8 cellular contexts compared by ENCODE assay signal in genomic region chr22:41822289-41823057, GRCh38. TPM values are rescaled to one million over a fixed set of nuclear protein-coding genes. Genes with fewer than 3 reads are reported as not detected.
A peak's percentile ranks its signal among the peaks of the same experiment; 100 is the strongest.
DNase-seq lines count a peak whose midpoint lies in the region; ATAC-seq and TF ChIP-seq lines count a peak whose summit lies in the region.

No MANE protein-coding gene starts in this region.

- peaks cover 4% of the 10 kb centered on the region for H3K36me3 Mint-ChIP-seq in Calu3 (ENCODE audit: insufficient read depth, unreplicated experiment)
- H3K36me3 Mint-ChIP-seq in activated naive CD8-positive, alpha-beta T cell, result peaks cover 6% of the 10 kb centered on the region

- H3K9me2 ChIP-seq in hepatocyte (replicated peaks; ENCODE audit: insufficient read depth), result no peaks in the 10 kb centered on the region

- no TSS peak for BruUV-seq in Calu3 (replicated peaks; lab: Mats Ljungman, UMichigan)

- H3K27ac Mint-ChIP-seq in Calu3 (ENCODE audit: unreplicated experiment), result no peak overlapping the region
- peak overlapping the region; percentile 96 for H3K27ac Mint-ChIP-seq in activated naive CD8-positive, alpha-beta T cell

- H3K79me2 ChIP-seq in OCI-LY3 (ENCODE audit: low read length) (no peaks in the 10 kb centered on the region), hepatocyte (no peaks in the 10 kb centered on the region)

- H3K4me2 ChIP-seq in OCI-LY3 (ENCODE audit: low read length) (no peak overlapping the region), hepatocyte (no peak overlapping the region)

- H3K4me3 ChIP-seq in HEK293 (ENCODE audit: low read depth, low read length), result no peak overlapping the region
- H3K4me3 ChIP-seq in OCI-LY3 (ENCODE audit: low read length), result no peak overlapping the region
- H3K4me3 ChIP-seq in hepatocyte, result no peak overlapping the region

- TF ChIP-seq CTCF in Calu3 (IDR thresholded peaks at IDR 0.05; ENCODE audit: unreplicated experiment) (peak; percentile 35), HEK293 (tag by site-specific recombination; IDR thresholded peaks at IDR 0.05) (peak; percentile 55; the same call in 1 of the 2 replicates), OCI-LY3 (IDR thresholded peaks at IDR 0.05; ENCODE audit: low read depth, low read length) (peak; percentile 73), hepatocyte (IDR thresholded peaks at IDR 0.05; ENCODE audit: poor library complexity) (peak; percentile 58)

- H4K20me1 ChIP-seq in OCI-LY3 (ENCODE audit: insufficient read depth, low read length) (no peaks in the 10 kb centered on the region), hepatocyte (ENCODE audit: insufficient read depth, poor library complexity, severe bottlenecking) (no peaks in the 10 kb centered on the region)

- WGBS in hepatocyte (ENCODE audit: low lambda C conversion rate, missing lambda C conversion rate), result 92% methylated on average over 3 of the region's 3 CpGs

- POLR2A ChIA-PET in HEK293 (lab: Yijun Ruan, JAX), result interaction anchor here (0.6 kb wide), 1 partner anchor 875 kb away, joined by 4 read pairs; no protein-coding TSS in a partner anchor

- DNase-seq in Calu3 (peak; percentile 40), hepatocyte (ENCODE audit: low spot score) (peak; percentile 71)
- peak; percentile 10 for DNase-seq in stimulated activated CD8-positive, alpha-beta memory T cell treated with anti-CD3 and anti-CD28 coated beads, Interleukin-12 subunit alpha, Interleukin-12 subunit beta, amount 100 ng/mL, for 1 hour (ENCODE audit: low read depth)

- H3K4me3 Mint-ChIP-seq in Calu3 (ENCODE audit: low read depth, unreplicated experiment), result no peak overlapping the region
- H3K4me3 Mint-ChIP-seq in activated naive CD8-positive, alpha-beta T cell, result peak overlapping the region; percentile 28

- H3K9me3 ChIP-seq in HEK293 (ENCODE audit: control insufficient read depth, insufficient read depth, low read depth, low read length) (no peaks in the 10 kb centered on the region), OCI-LY3 (ENCODE audit: insufficient read depth, low read length) (no peaks in the 10 kb centered on the region), hepatocyte (ENCODE audit: low read depth) (no peaks in the 10 kb centered on the region)

- H3K27ac ChIP-seq in HEK293 (ENCODE audit: extremely low read depth, low read depth, low read length) (no peak overlapping the region), OCI-LY3 (ENCODE audit: low read length) (no peak overlapping the region), hepatocyte (no peak overlapping the region)

- H3K9me3 Mint-ChIP-seq in Calu3 (ENCODE audit: low read depth, unreplicated experiment), result no peaks in the 10 kb centered on the region
- no peaks in the 10 kb centered on the region for H3K9me3 Mint-ChIP-seq in activated naive CD8-positive, alpha-beta T cell (ENCODE audit: low read depth)

- ATAC-seq in GM21619 (IDR thresholded peaks at IDR 0.05; ENCODE audit: unreplicated experiment) (no peak), GM21737 (IDR thresholded peaks at IDR 0.05; ENCODE audit: unreplicated experiment) (no peak)

- H3K4me1 Mint-ChIP-seq in Calu3 (ENCODE audit: low read depth, unreplicated experiment), result peaks cover 11% of the 10 kb centered on the region
- peaks cover 27% of the 10 kb centered on the region for H3K4me1 Mint-ChIP-seq in activated naive CD8-positive, alpha-beta T cell (ENCODE audit: low read depth)

- H3K27me3 ChIP-seq in OCI-LY3 (ENCODE audit: low read depth, low read length), result no peaks in the 10 kb centered on the region
- no peaks in the 10 kb centered on the region for H3K27me3 ChIP-seq in hepatocyte

- no peaks in the 10 kb centered on the region for H3K27me3 Mint-ChIP-seq in Calu3 (ENCODE audit: unreplicated experiment)
- H3K27me3 Mint-ChIP-seq in activated naive CD8-positive, alpha-beta T cell, result no peaks in the 10 kb centered on the region

- H3K9ac ChIP-seq in OCI-LY3 (ENCODE audit: low read length), result no peak overlapping the region

- H2AFZ ChIP-seq in OCI-LY3 (ENCODE audit: low read depth, low read length) (no peak overlapping the region), hepatocyte (no peak overlapping the region)

- H3K36me3 ChIP-seq in HEK293 (ENCODE audit: control insufficient read depth in 2 of 2, insufficient read depth in 1 of 2, low read length in 2 of 2) (peaks cover 0 to 67% of the 10 kb centered on the region in 2 experiments; a peak in 2 of 3 replicates), OCI-LY3 (replicated peaks; ENCODE audit: low read depth, low read length) (peaks cover 5% of the 10 kb centered on the region), hepatocyte (replicated peaks; ENCODE audit: insufficient read depth, low read depth) (no peaks in the 10 kb centered on the region)

- H3K4me1 ChIP-seq in HEK293 (ENCODE audit: control insufficient read depth, insufficient read depth, low read length), result no peaks in the 10 kb centered on the region
- no peaks in the 10 kb centered on the region for H3K4me1 ChIP-seq in OCI-LY3 (ENCODE audit: low read length)
- H3K4me1 ChIP-seq in hepatocyte (ENCODE audit: insufficient read depth), result peaks cover 23% of the 10 kb centered on the region

- CTCF ChIA-PET in Calu3 (lab: Charles Lee) (interaction anchor here (0.9 to 1.3 kb wide), 6 partner anchors 35 to 155 kb away, joined by 3 to 18 read pairs (median 6); partner anchors contain the start of gene TNFRSF13C), HEK293 (lab: Yijun Ruan, JAX) (interaction anchor here (0.6 to 2.5 kb wide), 15 partner anchors 18 to 170 kb away, joined by 3 to 11 read pairs (median 4); no protein-coding TSS in a partner anchor)

- intact Hi-C loops in Calu3 (cut with micrococcal nuclease; ENCODE audit: unreplicated experiment), result loop anchor here (1.0 kb wide), 2 partner anchors 35 to 119 kb away; no protein-coding TSS in a partner anchor

TF ChIP-seq in HEK293, 187 proteins besides CTCF, POLR2A, EP300 and RAD21 (continues in another document):
- TF ChIP-seq ZNF626 (tag by site-specific recombination; IDR thresholded peaks at IDR 0.05), result no peak
- TF ChIP-seq ZNF266 (tag by site-specific recombination; IDR thresholded peaks at IDR 0.05; ENCODE audit: low read depth), result no peak
- TF ChIP-seq ZNF112 (tag by site-specific recombination; IDR thresholded peaks at IDR 0.05), result no peak
- TF ChIP-seq ZNF433 (tag by site-specific recombination; IDR thresholded peaks at IDR 0.05; ENCODE audit: low read depth), result no peak
- peak; percentile 60; the same call in 1 of the 2 replicates for TF ChIP-seq MZF1 (tag by site-specific recombination; IDR thresholded peaks at IDR 0.05; ENCODE audit: borderline replicate concordance)
- no peak for TF ChIP-seq ZNF354C (tag by site-specific recombination; IDR thresholded peaks at IDR 0.05; ENCODE audit: borderline replicate concordance, low read depth)
- TF ChIP-seq ZNF148 (tag by site-specific recombination; IDR thresholded peaks at IDR 0.05; ENCODE audit: borderline replicate concordance), result no peak
- TF ChIP-seq ZNF664 (tag by site-specific recombination; IDR thresholded peaks at IDR 0.05), result no peak
- no peak for TF ChIP-seq ZNF24 (tag by site-specific recombination; IDR thresholded peaks at IDR 0.05)
- no peak for TF ChIP-seq ZBTB49 (tag by site-specific recombination; IDR thresholded peaks at IDR 0.05; ENCODE audit: low read depth)
- TF ChIP-seq ZNF16 (tag by site-specific recombination; IDR thresholded peaks at IDR 0.05; ENCODE audit: low read depth), result no peak
- 0 out of 2 replicates have a peak, but pooled peaks have one; percentile 13 for TF ChIP-seq PRDM1 (tag by site-specific recombination; IDR thresholded peaks at IDR 0.05)
- TF ChIP-seq ZNF621 (tag by site-specific recombination; IDR thresholded peaks at IDR 0.05), result no peak
- no peak for TF ChIP-seq ZBTB48 (tag by site-specific recombination; IDR thresholded peaks at IDR 0.05)

RNA-seq across cellular contexts. Expression of gene SREBF2, which starts 10.4 kb away (rescaled TPM):
- total RNA-seq in Calu3 (2022), result 145 and 159 TPM in 2 replicates
- 109 and 114 TPM in 2 replicates for total RNA-seq in hepatocyte
- 96.3 and 113 TPM in 2 replicates for polyA plus RNA-seq in hepatocyte

RNA-seq across cellular contexts. Expression of gene CCDC134, which starts 22.0 kb away (rescaled TPM):
- total RNA-seq in Calu3 (2022) (18.4 and 20.1 TPM in 2 replicates), hepatocyte (7.2 and 9.2 TPM in 2 replicates)
- 4.1 and 7.4 TPM in 2 replicates for polyA plus RNA-seq in hepatocyte

Comparison
In these comparisons a context has a peak if more than half of its experiments do, and no peak if none do; other contexts are left out.
1. DNase-seq: peak in every context shown above with its lines; median percentile 71 in hepatocyte; 40 in Calu3; 10 in stimulated activated CD8-positive, alpha-beta memory T cell treated with anti-CD3 and anti-CD28 coated beads, Interleukin-12 subunit alpha, Interleukin-12 subunit beta, amount 100 ng/mL, for 1 hour.